In the genomic region with DNA sequence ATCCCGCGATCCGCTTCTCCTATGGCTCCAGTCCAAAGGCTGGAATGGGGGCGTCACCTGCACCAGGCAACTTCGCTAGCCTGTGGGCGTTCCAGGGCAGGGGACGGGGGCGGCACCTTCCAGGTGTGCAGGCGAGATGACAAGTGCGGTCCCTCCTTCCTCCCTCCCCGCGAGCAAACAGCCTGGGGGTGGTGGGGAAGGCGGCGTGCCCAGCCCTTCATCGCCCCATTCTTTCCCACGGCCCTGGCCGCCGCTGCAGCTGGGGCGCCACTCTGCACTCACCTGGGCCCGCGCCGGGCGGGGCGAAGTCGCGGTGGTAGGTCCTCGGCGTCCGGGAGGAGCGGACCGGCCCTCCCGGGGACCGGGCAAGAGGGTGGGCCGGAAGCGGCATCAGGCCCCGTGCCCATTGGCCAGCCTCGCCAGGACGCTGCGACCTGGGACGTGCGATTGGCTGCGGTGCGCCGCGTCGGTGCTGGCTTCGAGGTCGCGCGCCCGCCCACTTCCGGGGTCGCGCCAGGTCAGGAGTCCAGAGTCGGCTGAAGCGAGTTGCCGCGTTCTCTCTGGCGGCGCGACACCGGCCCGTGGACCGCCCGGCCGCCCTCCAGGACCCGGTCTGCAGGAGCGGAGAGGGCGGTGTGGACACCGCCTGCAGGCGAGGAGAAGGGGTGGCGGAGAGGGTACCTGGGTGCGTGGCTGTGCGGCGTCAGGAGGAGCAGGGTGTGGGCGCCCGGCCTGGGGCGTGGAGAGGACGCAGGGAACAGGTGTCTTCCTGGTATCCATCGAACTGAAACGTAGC, we compare ENCODE assay signal across 1 cellular context.
TF ChIP-seq lines count a peak whose summit lies in the region.

A gene with protein sequence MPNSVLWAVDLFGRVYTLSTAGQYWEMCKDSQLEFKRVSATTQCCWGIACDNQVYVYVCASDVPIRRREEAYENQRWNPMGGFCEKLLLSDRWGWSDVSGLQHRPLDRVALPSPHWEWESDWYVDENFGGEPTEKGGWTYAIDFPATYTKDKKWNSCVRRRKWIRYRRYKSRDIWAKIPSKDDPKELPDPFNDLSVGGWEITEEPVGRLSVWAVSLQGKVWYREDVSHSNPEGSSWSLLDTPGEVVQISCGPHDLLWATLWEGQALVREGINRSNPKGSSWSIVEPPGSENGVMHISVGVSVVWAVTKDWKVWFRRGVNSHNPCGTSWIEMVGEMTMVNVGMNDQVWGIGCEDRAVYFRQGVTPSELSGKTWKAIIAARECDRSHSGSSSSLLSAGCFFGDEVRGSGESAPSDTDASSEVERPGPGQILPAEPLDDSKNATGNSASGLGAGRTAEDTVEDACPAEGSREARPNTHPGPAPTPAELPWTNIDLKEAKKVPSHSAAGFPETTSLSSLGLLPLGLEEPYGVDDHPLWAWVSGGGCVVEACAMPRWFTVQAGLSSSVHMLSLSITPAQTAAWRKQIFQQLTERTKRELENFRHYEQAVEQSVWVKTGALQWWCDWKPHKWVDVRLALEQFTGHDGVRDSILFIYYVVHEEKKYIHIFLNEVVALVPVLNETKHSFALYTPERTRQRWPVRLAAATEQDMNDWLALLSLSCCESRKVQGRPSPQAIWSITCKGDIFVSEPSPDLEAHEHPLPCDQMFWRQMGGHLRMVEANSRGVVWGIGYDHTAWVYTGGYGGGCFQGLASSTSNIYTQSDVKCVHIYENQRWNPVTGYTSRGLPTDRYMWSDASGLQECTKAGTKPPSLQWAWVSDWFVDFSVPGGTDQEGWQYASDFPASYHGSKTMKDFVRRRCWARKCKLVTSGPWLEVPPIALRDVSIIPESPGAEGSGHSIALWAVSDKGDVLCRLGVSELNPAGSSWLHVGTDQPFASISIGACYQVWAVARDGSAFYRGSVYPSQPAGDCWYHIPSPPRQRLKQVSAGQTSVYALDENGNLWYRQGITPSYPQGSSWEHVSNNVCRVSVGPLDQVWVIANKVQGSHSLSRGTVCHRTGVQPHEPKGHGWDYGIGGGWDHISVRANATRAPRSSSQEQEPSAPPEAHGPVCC (minus strand): TSS at position 389 of the 796 bp plus-strand sequence. CDS start 6,086 bp downstream, outside the sequence.

TF ChIP-seq in HepG2, 621 proteins besides CTCF, POLR2A, EP300 and RAD21 (continued from another document and continues in another):
- TF ChIP-seq ZIK1 (CRISPR knock-in tag; IDR thresholded peaks at IDR 0.05; ENCODE audit: borderline replicate concordance, low read depth) (peak; percentile 80; the same call in 1 of the 2 replicates), HCFC1 (IDR thresholded peaks at IDR 0.05; ENCODE audit: low read depth, low read length) (no peak; the same call in 1 of the 2 replicates), ZNF446 (CRISPR knock-in tag; IDR thresholded peaks at IDR 0.05) (no peak), ZSCAN9 (CRISPR knock-in tag; IDR thresholded peaks at IDR 0.05; ENCODE audit: borderline replicate concordance) (no peak), CEBPB (IDR thresholded peaks at IDR 0.05; ENCODE audit: borderline replicate concordance, low read depth, low read length) (no peak), KDM2A (CRISPR knock-in tag; IDR thresholded peaks at IDR 0.05; ENCODE audit: borderline replicate concordance, low read depth) (peak; percentile 86), SRY (CRISPR knock-in tag; IDR thresholded peaks at IDR 0.05) (peak; percentile 62; the same call in 1 of the 2 replicates), MLX (CRISPR knock-in tag; IDR thresholded peaks at IDR 0.05) (peak; percentile 21; the same call in 1 of the 2 replicates), DNMT3B (CRISPR knock-in tag; conservative IDR thresholded peaks at IDR 0.05) (no peak; the same call in 1 of the 2 replicates), AGO1 (IDR thresholded peaks at IDR 0.05; ENCODE audit: low read depth, low read length, poor library complexity, severe bottlenecking) (no peak), REPIN1 (CRISPR knock-in tag; IDR thresholded peaks at IDR 0.05; ENCODE audit: borderline replicate concordance, low read depth) (no peak), ZNF468 (CRISPR knock-in tag; IDR thresholded peaks at IDR 0.05) (0 out of 2 replicates have a peak, but pooled peaks have one; percentile 50), GTF3A (CRISPR knock-in tag; conservative IDR thresholded peaks at IDR 0.05) (no peak; the same call in 1 of the 2 replicates), ZMAT3 (CRISPR knock-in tag; conservative IDR thresholded peaks at IDR 0.05) (peak; percentile 92), NFATC3 (CRISPR knock-in tag; IDR thresholded peaks at IDR 0.05) (no peak), ZNF567 (CRISPR knock-in tag; IDR thresholded peaks at IDR 0.05; ENCODE audit: borderline replicate concordance) (no peak), ZNF687 (CRISPR knock-in tag; IDR thresholded peaks at IDR 0.05) (peak; percentile 89), ZNF761 (CRISPR knock-in tag; conservative IDR thresholded peaks at IDR 0.05) (peak; percentile 54; the same call in 1 of the 2 replicates), ZNF556 (CRISPR knock-in tag; IDR thresholded peaks at IDR 0.05; ENCODE audit: borderline replicate concordance) (peak; percentile 63; the same call in 1 of the 2 replicates), GRHL1 (CRISPR knock-in tag; conservative IDR thresholded peaks at IDR 0.05) (no peak), NAIF1 (CRISPR knock-in tag; IDR thresholded peaks at IDR 0.05; ENCODE audit: borderline replicate concordance) (0 out of 2 replicates have a peak, but pooled peaks have one; percentile 32), NPAS2 (CRISPR knock-in tag; IDR thresholded peaks at IDR 0.05; ENCODE audit: borderline replicate concordance) (no peak), ESRRA (CRISPR knock-in tag; IDR thresholded peaks at IDR 0.05; ENCODE audit: low read depth) (no peak; the same call in 1 of the 2 replicates), ZNF142 (CRISPR knock-in tag; IDR thresholded peaks at IDR 0.05) (peak; percentile 21; the same call in 1 of the 2 replicates)
- TF ChIP-seq, protein P1, sequence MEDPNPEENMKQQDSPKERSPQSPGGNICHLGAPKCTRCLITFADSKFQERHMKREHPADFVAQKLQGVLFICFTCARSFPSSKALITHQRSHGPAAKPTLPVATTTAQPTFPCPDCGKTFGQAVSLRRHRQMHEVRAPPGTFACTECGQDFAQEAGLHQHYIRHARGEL (CRISPR knock-in tag; IDR thresholded peaks at IDR 0.05), result 0 out of 2 replicates have a peak, but pooled peaks have one; percentile 27
- TF ChIP-seq, protein P2, sequence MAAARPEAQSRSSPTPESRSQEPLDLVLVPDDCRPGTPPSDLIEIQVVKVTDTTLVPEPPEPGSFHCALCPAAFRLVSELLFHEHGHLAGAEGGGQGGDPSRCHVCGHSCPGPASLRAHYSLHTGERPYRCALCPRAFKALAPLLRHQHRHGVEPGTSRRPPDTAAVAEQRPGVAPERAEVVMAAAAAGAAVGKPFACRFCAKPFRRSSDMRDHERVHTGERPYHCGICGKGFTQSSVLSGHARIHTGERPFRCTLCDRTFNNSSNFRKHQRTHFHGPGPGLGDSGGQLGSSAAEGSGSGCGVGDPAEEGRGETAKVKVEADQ (CRISPR knock-in tag; IDR thresholded peaks at IDR 0.05; ENCODE audit: borderline replicate concordance), result 0 out of 2 replicates have a peak, but pooled peaks have one; percentile 51
- TF ChIP-seq, protein P3, sequence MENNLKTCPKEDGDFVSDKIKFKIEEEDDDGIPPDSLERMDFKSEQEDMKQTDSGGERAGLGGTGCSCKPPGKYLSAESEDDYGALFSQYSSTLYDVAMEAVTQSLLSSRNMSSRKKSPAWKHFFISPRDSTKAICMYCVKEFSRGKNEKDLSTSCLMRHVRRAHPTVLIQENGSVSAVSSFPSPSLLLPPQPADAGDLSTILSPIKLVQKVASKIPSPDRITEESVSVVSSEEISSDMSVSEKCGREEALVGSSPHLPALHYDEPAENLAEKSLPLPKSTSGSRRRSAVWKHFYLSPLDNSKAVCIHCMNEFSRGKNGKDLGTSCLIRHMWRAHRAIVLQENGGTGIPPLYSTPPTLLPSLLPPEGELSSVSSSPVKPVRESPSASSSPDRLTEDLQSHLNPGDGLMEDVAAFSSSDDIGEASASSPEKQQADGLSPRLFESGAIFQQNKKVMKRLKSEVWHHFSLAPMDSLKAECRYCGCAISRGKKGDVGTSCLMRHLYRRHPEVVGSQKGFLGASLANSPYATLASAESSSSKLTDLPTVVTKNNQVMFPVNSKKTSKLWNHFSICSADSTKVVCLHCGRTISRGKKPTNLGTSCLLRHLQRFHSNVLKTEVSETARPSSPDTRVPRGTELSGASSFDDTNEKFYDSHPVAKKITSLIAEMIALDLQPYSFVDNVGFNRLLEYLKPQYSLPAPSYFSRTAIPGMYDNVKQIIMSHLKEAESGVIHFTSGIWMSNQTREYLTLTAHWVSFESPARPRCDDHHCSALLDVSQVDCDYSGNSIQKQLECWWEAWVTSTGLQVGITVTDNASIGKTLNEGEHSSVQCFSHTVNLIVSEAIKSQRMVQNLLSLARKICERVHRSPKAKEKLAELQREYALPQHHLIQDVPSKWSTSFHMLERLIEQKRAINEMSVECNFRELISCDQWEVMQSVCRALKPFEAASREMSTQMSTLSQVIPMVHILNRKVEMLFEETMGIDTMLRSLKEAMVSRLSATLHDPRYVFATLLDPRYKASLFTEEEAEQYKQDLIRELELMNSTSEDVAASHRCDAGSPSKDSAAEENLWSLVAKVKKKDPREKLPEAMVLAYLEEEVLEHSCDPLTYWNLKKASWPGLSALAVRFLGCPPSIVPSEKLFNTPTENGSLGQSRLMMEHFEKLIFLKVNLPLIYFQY (CRISPR knock-in tag; IDR thresholded peaks at IDR 0.05; ENCODE audit: borderline replicate concordance), result no peak
